Comparison of ENCODE assay signal across 17 cellular contexts in the genomic region with DNA sequence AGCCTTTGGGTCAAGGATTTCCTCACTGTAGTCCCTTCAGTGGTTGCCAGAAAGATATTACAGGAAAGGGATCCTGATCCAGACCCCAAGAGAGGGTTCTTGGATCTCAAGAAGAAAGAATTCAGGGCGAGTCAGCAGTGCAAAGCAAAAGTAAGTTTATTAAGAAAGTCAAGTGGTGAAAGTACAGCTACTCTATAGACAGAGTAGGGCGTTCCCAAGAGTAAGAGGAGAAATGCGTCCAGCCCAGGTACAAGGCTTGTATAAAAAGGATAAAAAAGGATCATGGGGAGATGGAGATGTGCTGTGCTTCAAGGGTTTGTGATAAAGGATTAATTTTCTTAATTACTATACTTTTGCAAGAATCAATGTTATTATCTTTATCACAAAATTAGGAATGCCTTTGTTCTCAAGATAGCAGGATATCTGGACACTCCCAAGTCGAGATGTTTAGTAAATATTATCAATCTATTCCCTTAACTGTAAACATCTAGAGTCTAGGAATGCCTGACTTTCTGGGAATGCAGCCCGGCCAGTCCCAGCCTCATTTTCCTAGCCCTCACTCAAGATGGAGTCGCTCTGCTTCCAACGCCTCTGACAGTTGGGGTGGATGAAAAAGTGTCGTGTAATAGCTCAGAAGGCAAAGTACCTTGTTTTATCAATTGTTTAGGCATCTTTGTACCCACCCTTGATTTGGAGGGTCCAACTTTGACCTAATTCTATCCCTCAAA.
DNase-seq lines count a peak whose midpoint lies in the region; ATAC-seq and TF ChIP-seq lines count a peak whose summit lies in the region.
"Had no signal": no experiment of that assay in that cellular context is flagged by ENCODE, and none has a peak within 500 bp of the region (broad histone marks: within the 10 kb centered on the region; RNA-seq: fewer than 3 reads in every experiment).

No MANE protein-coding gene starts in this region.

- DNase-seq in Caco-2 (peak in 1 of 2 experiments; percentile 11), IMR-90 (no peak), lower lobe of right lung (no peak), upper lobe of right lung (no peak), substantia nigra (lab: John Stamatoyannopoulos, UW) (no peak), ACHN (no peak)
- no peak for DNase-seq in stimulated activated CD4-positive, alpha-beta T cell treated with anti-CD3 and anti-CD28 coated beads, Interleukin-1b, Interleukin-23, amount 100 ng/mL, for 48 hours
- DNase-seq: AML-193; C1 segment of cervical spinal cord; CD4-positive, alpha-beta memory T cell; COR-L47; DMS153; DND-41; GDM1; H7 had no signal

- no peak overlapping the region for H4K91ac ChIP-seq in IMR-90 (ENCODE audit: insufficient read depth, low read depth, low read length)

- ATAC-seq in IMR-90 (ENCODE audit: low read depth) (no peak), lower lobe of right lung (peak; percentile 54 to 61), upper lobe of right lung (peak; percentile 33)
- ATAC-seq: HCT116 had no signal

- TF ChIP-seq CTCF in Caco-2 (IDR thresholded peaks at IDR 0.05; ENCODE audit: insufficient read depth in 1 of 2, low read depth in 1 of 2, low read length in 1 of 2, severe bottlenecking in 1 of 2, unreplicated experiment in 1 of 2), result no peak
- no peak for TF ChIP-seq CTCF in IMR-90 (conservative IDR thresholded peaks at IDR 0.05; ENCODE audit: low read depth, low read length)
- no peak for TF ChIP-seq CTCF in lower lobe of right lung (IDR thresholded peaks at IDR 0.05)
- TF ChIP-seq CTCF in upper lobe of right lung (IDR thresholded peaks at IDR 0.05), result no peak

- no peak overlapping the region for H2AK9ac ChIP-seq in IMR-90 (replicated peaks; ENCODE audit: low read depth, low read length, poor library complexity)

- no peaks in the 10 kb centered on the region for H3K36me3 ChIP-seq in Caco-2 (ENCODE audit: control insufficient read depth, insufficient read depth, low read length)
- H3K36me3 ChIP-seq in IMR-90 (ENCODE audit: control insufficient read depth, insufficient read depth, low read length), result no peaks in the 10 kb centered on the region
- no peaks in the 10 kb centered on the region for H3K36me3 ChIP-seq in lower lobe of right lung
- H3K36me3 ChIP-seq in upper lobe of right lung, result no peaks in the 10 kb centered on the region

- H3K56ac ChIP-seq in IMR-90 (ENCODE audit: extremely low read depth, insufficient read depth, low read length), result no peak overlapping the region

- no peak overlapping the region for H3K4me2 ChIP-seq in IMR-90 (ENCODE audit: low read depth, low read length)

- H3K9me1 ChIP-seq in IMR-90 (ENCODE audit: insufficient read depth, low read length), result no peaks in the 10 kb centered on the region

- H3K27ac ChIP-seq in IMR-90 (ENCODE audit: insufficient read depth, low read length), result no peak overlapping the region
- H3K27ac ChIP-seq in lower lobe of right lung, result no peak overlapping the region
- H3K27ac ChIP-seq in upper lobe of right lung, result peak overlapping the region; percentile 3
- no peak overlapping the region for H3K27ac ChIP-seq in substantia nigra (ENCODE audit: low read depth, low read length, poor library complexity, severe bottlenecking)
- H3K27ac ChIP-seq: 22Rv1 had no signal

- H3K4ac ChIP-seq in IMR-90 (ENCODE audit: low read depth, low read length), result no peak overlapping the region

- intact Hi-C loops in Caco-2 (cut with micrococcal nuclease; ENCODE audit: unreplicated experiment) (no loop called here), IMR-90 (cut with micrococcal nuclease) (no loop called here), lower lobe of right lung (cut with DNase I) (no loop called here), upper lobe of right lung (cut with DNase I) (no loop called here)

- H3K9me3 Mint-ChIP-seq in Caco-2 (ENCODE audit: unreplicated experiment), result peaks cover 34% of the 10 kb centered on the region

- H4K20me1 ChIP-seq in IMR-90 (ENCODE audit: insufficient read depth, low read length), result no peaks in the 10 kb centered on the region

- peaks cover 11% of the 10 kb centered on the region for H3K4me1 Mint-ChIP-seq in Caco-2 (ENCODE audit: low read depth, unreplicated experiment)
- H3K4me1 Mint-ChIP-seq: CD4-positive, alpha-beta memory T cell had no signal

- H3K79me1 ChIP-seq in IMR-90 (ENCODE audit: low read depth in 1 of 2, low read length in 2 of 2), result no peaks in the 10 kb centered on the region

- peaks cover 18% of the 10 kb centered on the region for H3K4me1 ChIP-seq in Caco-2
- no peaks in the 10 kb centered on the region for H3K4me1 ChIP-seq in IMR-90 (ENCODE audit: control insufficient read depth, insufficient read depth, low read length)
- no peaks in the 10 kb centered on the region for H3K4me1 ChIP-seq in lower lobe of right lung
- no peaks in the 10 kb centered on the region for H3K4me1 ChIP-seq in upper lobe of right lung

- CTCF ChIA-PET in Caco-2 (lab: Charles Lee) (no interaction called here), IMR-90 (lab: Yijun Ruan, JAX) (no interaction called here)

- 0 out of 2 replicates have a peak overlapping the region, but pooled peaks have one; percentile 6 for H2BK120ac ChIP-seq in IMR-90 (ENCODE audit: low read depth, low read length)

- H3K9me3 ChIP-seq in Caco-2 (no peaks in the 10 kb centered on the region), IMR-90 (ENCODE audit: control insufficient read depth, insufficient read depth, low read length) (peaks cover 11% of the 10 kb centered on the region), lower lobe of right lung (peaks cover 5% of the 10 kb centered on the region), upper lobe of right lung (no peaks in the 10 kb centered on the region)

- no peak overlapping the region for H2AFZ ChIP-seq in IMR-90 (replicated peaks; ENCODE audit: low read length, poor library complexity)

- H3K23ac ChIP-seq in IMR-90 (ENCODE audit: low read depth, low read length), result no peak overlapping the region

- H3K18ac ChIP-seq in IMR-90 (ENCODE audit: low read depth, low read length), result no peak overlapping the region

- dilution Hi-C loops in IMR-90 (cut with HindIII; ENCODE audit: low sequenced_read_pairs, unreplicated experiment), result no loop called here

- no peak overlapping the region for H2BK5ac ChIP-seq in IMR-90 (ENCODE audit: low read depth, low read length, poor library complexity, severe bottlenecking)

- no peak overlapping the region for H3K9ac ChIP-seq in IMR-90 (ENCODE audit: low read depth, low read length)

- H2BK20ac ChIP-seq in IMR-90 (ENCODE audit: low read depth, low read length), result no peak overlapping the region

- POLR2A ChIA-PET in Caco-2 (lab: Charles Lee) (no interaction called here), IMR-90 (lab: Charles Lee; ENCODE audit: unreplicated experiment) (no interaction called here)

- no peak overlapping the region for H4K8ac ChIP-seq in IMR-90 (ENCODE audit: low read depth in 2 of 2, low read length in 2 of 2)

- in situ Hi-C loops in IMR-90 (cut with MboI; ENCODE audit: low sequenced_read_pairs), result no loop called here
- in situ Hi-C loops in ACHN (cut with HindIII; ENCODE audit: low pct_ligation_motif_present, low pct_unique_long_range_greater_than_20kb, low sequenced_read_pairs), result no loop called here

- WGBS in IMR-90 (ENCODE audit: extremely low coverage in 2 of 2, insufficient read length in 1 of 2), 2 experiments, result no CpG with 5 or more reads among the region's 8 CpGs

- TF ChIP-seq RAD21 in IMR-90 (IDR thresholded peaks at IDR 0.05; ENCODE audit: low read length), result no peak

- H3K36me3 Mint-ChIP-seq in Caco-2 (ENCODE audit: insufficient read depth, unreplicated experiment), result no peaks in the 10 kb centered on the region
- H3K36me3 Mint-ChIP-seq: CD4-positive, alpha-beta memory T cell had no signal

- no peaks in the 10 kb centered on the region for H3K27me3 Mint-ChIP-seq in Caco-2 (ENCODE audit: insufficient read depth, unreplicated experiment)
- H3K27me3 Mint-ChIP-seq: CD4-positive, alpha-beta memory T cell had no signal

- no peak overlapping the region for H2BK15ac ChIP-seq in IMR-90 (ENCODE audit: low read depth, low read length)

- no TSS peak for BruUV-seq in Caco-2 (replicated peaks; lab: Mats Ljungman, UMichigan)
- no TSS peak for BruUV-seq in IMR-90 (replicated peaks; lab: Mats Ljungman, UMichigan)

- no peak for TF ChIP-seq POLR2A in IMR-90 (IDR thresholded peaks at IDR 0.05; ENCODE audit: low read depth, low read length)

- no peak overlapping the region for H4K5ac ChIP-seq in IMR-90 (ENCODE audit: low read depth, low read length)

- no peaks in the 10 kb centered on the region for H3K27me3 ChIP-seq in Caco-2 (replicated peaks; ENCODE audit: control insufficient read depth, insufficient read depth, low read length)
- no peaks in the 10 kb centered on the region for H3K27me3 ChIP-seq in IMR-90 (ENCODE audit: control insufficient read depth, insufficient read depth, low read length)
- no peaks in the 10 kb centered on the region for H3K27me3 ChIP-seq in lower lobe of right lung (ENCODE audit: low read depth)
- H3K27me3 ChIP-seq in upper lobe of right lung, result no peaks in the 10 kb centered on the region

- H3K27ac Mint-ChIP-seq in Caco-2 (ENCODE audit: unreplicated experiment), result peak overlapping the region; percentile 78
- H3K27ac Mint-ChIP-seq: CD4-positive, alpha-beta memory T cell had no signal

- no peak overlapping the region for H3K4me3 ChIP-seq in Caco-2 (ENCODE audit: low read depth, low read length)
- H3K4me3 ChIP-seq in IMR-90 (ENCODE audit: insufficient read depth, low read depth, low read length), result no peak overlapping the region
- H3K4me3 ChIP-seq in lower lobe of right lung, result no peak overlapping the region
- no peak overlapping the region for H3K4me3 ChIP-seq in upper lobe of right lung

- H3K4me3 Mint-ChIP-seq in Caco-2 (ENCODE audit: unreplicated experiment), result peak overlapping the region; percentile 10
- H3K4me3 Mint-ChIP-seq: CD4-positive, alpha-beta memory T cell had no signal

- no peak overlapping the region for H2AK5ac ChIP-seq in IMR-90 (ENCODE audit: low read depth, low read length)

- no peak overlapping the region for H3K14ac ChIP-seq in IMR-90 (replicated peaks; ENCODE audit: low read depth, low read length)

TF ChIP-seq in IMR-90, 13 proteins besides CTCF, POLR2A, EP300 and RAD21:
- TF ChIP-seq BHLHE40 (IDR thresholded peaks at IDR 0.05; ENCODE audit: low read depth, low read length), result no peak
- TF ChIP-seq, protein P1, sequence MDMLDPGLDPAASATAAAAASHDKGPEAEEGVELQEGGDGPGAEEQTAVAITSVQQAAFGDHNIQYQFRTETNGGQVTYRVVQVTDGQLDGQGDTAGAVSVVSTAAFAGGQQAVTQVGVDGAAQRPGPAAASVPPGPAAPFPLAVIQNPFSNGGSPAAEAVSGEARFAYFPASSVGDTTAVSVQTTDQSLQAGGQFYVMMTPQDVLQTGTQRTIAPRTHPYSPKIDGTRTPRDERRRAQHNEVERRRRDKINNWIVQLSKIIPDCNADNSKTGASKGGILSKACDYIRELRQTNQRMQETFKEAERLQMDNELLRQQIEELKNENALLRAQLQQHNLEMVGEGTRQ (IDR thresholded peaks at IDR 0.05; ENCODE audit: low read depth, low read length), result no peak
- no peak for TF ChIP-seq NFE2L2 (IDR thresholded peaks at IDR 0.05; ENCODE audit: low read depth, low read length)
